Comparison of ENCODE assay signal across 9 cellular contexts in genomic region chr2:66494708-66495107, GRCh38. TPM values are rescaled to one million over a fixed set of nuclear protein-coding genes. Genes with fewer than 3 reads are reported as not detected.
DNase-seq lines count a peak whose midpoint lies in the region; ATAC-seq and TF ChIP-seq lines count a peak whose summit lies in the region.
"Had no signal": no experiment of that assay in that cellular context is flagged by ENCODE, and none has a peak within 500 bp of the region (broad histone marks: within the 10 kb centered on the region; RNA-seq: fewer than 3 reads in every experiment).

No MANE protein-coding gene starts in this region.

- no peaks in the 10 kb centered on the region for H3K27me3 Mint-ChIP-seq in activated CD8-positive, alpha-beta T cell treated with anti-CD3 and anti-CD28 coated beads, Interleukin-2, amount 10 ng/mL, durations not matched to agents 7 days and 5 days (ENCODE audit: low read depth)

- H3K4me1 Mint-ChIP-seq in activated CD8-positive, alpha-beta T cell treated with anti-CD3 and anti-CD28 coated beads, Interleukin-2, amount 10 ng/mL, durations not matched to agents 7 days and 5 days (ENCODE audit: low read depth), result no peaks in the 10 kb centered on the region

- no peak for TF ChIP-seq CTCF in HEK293 (tag by site-specific recombination; IDR thresholded peaks at IDR 0.05)

- no peak overlapping the region for H3K4me3 Mint-ChIP-seq in activated CD8-positive, alpha-beta T cell treated with anti-CD3 and anti-CD28 coated beads, Interleukin-2, amount 10 ng/mL, durations not matched to agents 7 days and 5 days

- no peaks in the 10 kb centered on the region for H3K36me3 Mint-ChIP-seq in activated CD8-positive, alpha-beta T cell treated with anti-CD3 and anti-CD28 coated beads, Interleukin-2, amount 10 ng/mL, durations not matched to agents 7 days and 5 days (ENCODE audit: low read depth)

- H3K27ac ChIP-seq in HEK293 (ENCODE audit: extremely low read depth, low read depth, low read length), result no peak overlapping the region

- DNase-seq in adipocyte (ENCODE audit: low read depth) (peak; percentile 42), left cardiac atrium (peak; percentile 64), skeletal muscle cell (ENCODE audit: low read depth) (peak; percentile 85), mesenteric fat pad (ENCODE audit: low spot score) (no peak), SIG-M5 (lab: John Stamatoyannopoulos, UW) (no peak)
- no peak for DNase-seq in activated CD8-positive, alpha-beta T cell treated with anti-CD3 and anti-CD28 coated beads, Interleukin-2, amount 10 ng/mL, durations not matched to agents 7 days and 5 days
- DNase-seq: NCI-H2029 treated with DMSO at 0.1 percent for 48 hours had no signal

- ATAC-seq in left cardiac atrium, result peak; percentile 11 to 43
- no peak for ATAC-seq in activated CD8-positive, alpha-beta T cell treated with anti-CD3 and anti-CD28 coated beads, Interleukin-2, amount 10 ng/mL, durations not matched to agents 7 days and 5 days
- ATAC-seq in HG03139 (IDR thresholded peaks at IDR 0.05; ENCODE audit: unreplicated experiment), result no peak

- no peaks in the 10 kb centered on the region for H3K9me3 Mint-ChIP-seq in activated CD8-positive, alpha-beta T cell treated with anti-CD3 and anti-CD28 coated beads, Interleukin-2, amount 10 ng/mL, durations not matched to agents 7 days and 5 days (ENCODE audit: insufficient read depth)

- peaks cover 29% of the 10 kb centered on the region for H3K4me1 ChIP-seq in HEK293 (ENCODE audit: control insufficient read depth, insufficient read depth, low read length)
- peaks cover 32% of the 10 kb centered on the region for H3K4me1 ChIP-seq in adipocyte (ENCODE audit: control insufficient read depth, insufficient read depth, low read length)

- intact Hi-C loops in left cardiac atrium (cut with DNase I), result loop anchor here in 1 of 2 donors (5.0 kb wide), 1 partner anchor 52 kb away; no protein-coding TSS in a partner anchor

- no peak overlapping the region for H3K9ac ChIP-seq in adipocyte (ENCODE audit: low read length)

- CTCF ChIA-PET in HEK293 (lab: Yijun Ruan, JAX), result interaction anchor here (1.0 kb wide), 1 partner anchor 12 kb away, joined by 3 read pairs; no protein-coding TSS in a partner anchor
- CTCF ChIA-PET in activated CD8-positive, alpha-beta T cell treated with anti-CD3 and anti-CD28 coated beads, Interleukin-2, amount 10 ng/mL, durations not matched to agents 7 days and 5 days (lab: Charles Lee), result no interaction called here

- no peak overlapping the region for H3K4me3 ChIP-seq in HEK293 (ENCODE audit: low read depth, low read length)
- no peak overlapping the region for H3K4me3 ChIP-seq in adipocyte (ENCODE audit: low read length)
- no peak overlapping the region for H3K4me3 ChIP-seq in skeletal muscle cell (ENCODE audit: low read depth, low read length)

- POLR2A ChIA-PET in HEK293 (lab: Yijun Ruan, JAX), result no interaction called here
- POLR2A ChIA-PET in activated CD8-positive, alpha-beta T cell treated with anti-CD3 and anti-CD28 coated beads, Interleukin-2, amount 10 ng/mL, durations not matched to agents 7 days and 5 days (lab: Charles Lee), result no interaction called here

- no peak overlapping the region for H3K27ac Mint-ChIP-seq in activated CD8-positive, alpha-beta T cell treated with anti-CD3 and anti-CD28 coated beads, Interleukin-2, amount 10 ng/mL, durations not matched to agents 7 days and 5 days

- H3K36me3 ChIP-seq in HEK293 (ENCODE audit: control insufficient read depth in 2 of 2, insufficient read depth in 1 of 2, low read length in 2 of 2) (no peaks in the 10 kb centered on the region), adipocyte (ENCODE audit: control insufficient read depth, insufficient read depth, low read length, severe bottlenecking) (no peaks in the 10 kb centered on the region)

- no peaks in the 10 kb centered on the region for H3K27me3 ChIP-seq in adipocyte (replicated peaks; ENCODE audit: control insufficient read depth, insufficient read depth, low read length)

- H3K9me3 ChIP-seq in HEK293 (ENCODE audit: control insufficient read depth, insufficient read depth, low read depth, low read length), result no peaks in the 10 kb centered on the region
- H3K9me3 ChIP-seq in adipocyte (ENCODE audit: control insufficient read depth, low read length), result no peaks in the 10 kb centered on the region

TF ChIP-seq in HEK293, 187 proteins besides CTCF, POLR2A, EP300 and RAD21:
- TF ChIP-seq ZNF311 (tag by site-specific recombination; IDR thresholded peaks at IDR 0.05; ENCODE audit: borderline replicate concordance) (no peak), HOXC10 (CRISPR knock-in tag; IDR thresholded peaks at IDR 0.05) (no peak), ZNF362 (tag by site-specific recombination; IDR thresholded peaks at IDR 0.05) (peak; percentile 58; the same call in 1 of the 2 replicates)

RNA-seq across cellular contexts. Expression of gene MEIS1, which starts 59.8 kb away (rescaled TPM):
- total RNA-seq in left cardiac atrium (10 to 100 TPM; 32.4 to 36.1 TPM), mesenteric fat pad (31.7 TPM)
- not detected for total RNA-seq in activated CD8-positive, alpha-beta T cell treated with anti-CD3 and anti-CD28 coated beads, Interleukin-2, amount 10 ng/mL, durations not matched to agents 7 days and 5 days

Comparison
In these comparisons a context has a peak if more than half of its experiments do, and no peak if none do; other contexts are left out.
1. DNase-seq: peak in adipocyte (single experiment), left cardiac atrium (single experiment) and skeletal muscle cell (single experiment); none in activated CD8-positive, alpha-beta T cell treated with anti-CD3 and anti-CD28 coated beads, Interleukin-2, amount 10 ng/mL, durations not matched to agents 7 days and 5 days (single experiment), mesenteric fat pad (single experiment) and SIG-M5 (single experiment).
2. ATAC-seq: peak in left cardiac atrium (2 of 2); none in activated CD8-positive, alpha-beta T cell treated with anti-CD3 and anti-CD28 coated beads, Interleukin-2, amount 10 ng/mL, durations not matched to agents 7 days and 5 days (single experiment) and HG03139 (single experiment).
3. RNA of gene MEIS1, which starts 59.8 kb away (total RNA-seq): 32.4 to 36.1 TPM in left cardiac atrium and 31.7 TPM in mesenteric fat pad (single experiment); not detected in activated CD8-positive, alpha-beta T cell treated with anti-CD3 and anti-CD28 coated beads, Interleukin-2, amount 10 ng/mL, durations not matched to agents 7 days and 5 days; every median in the first group is over 10 times any median in the second.